Comparison of ENCODE assay signal across 1 cellular context in the genomic region with DNA sequence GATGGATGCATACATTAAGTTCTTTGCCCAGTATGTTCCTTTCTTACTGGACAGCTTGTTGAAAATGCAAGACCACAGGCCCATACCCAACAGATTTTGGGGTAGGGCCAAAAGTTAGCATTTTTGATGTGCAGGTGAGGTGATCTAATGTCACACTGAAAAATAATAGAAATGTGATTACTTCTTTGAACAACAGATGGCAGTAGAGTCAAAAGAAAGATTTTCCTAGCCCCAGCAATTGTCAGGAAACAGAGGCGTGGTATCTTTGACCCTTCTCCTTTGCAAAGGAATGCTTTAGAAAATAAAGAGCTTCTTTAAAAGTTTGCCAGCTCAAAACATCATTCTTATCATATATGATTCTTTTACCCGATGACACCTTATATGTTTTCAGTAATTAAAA.
TF ChIP-seq lines count a peak whose summit lies in the region.

No MANE protein-coding gene starts in this region.

TF ChIP-seq in HCT116, 20 proteins besides CTCF, POLR2A, EP300 and RAD21 (continued from another document):
- TF ChIP-seq, protein P1, sequence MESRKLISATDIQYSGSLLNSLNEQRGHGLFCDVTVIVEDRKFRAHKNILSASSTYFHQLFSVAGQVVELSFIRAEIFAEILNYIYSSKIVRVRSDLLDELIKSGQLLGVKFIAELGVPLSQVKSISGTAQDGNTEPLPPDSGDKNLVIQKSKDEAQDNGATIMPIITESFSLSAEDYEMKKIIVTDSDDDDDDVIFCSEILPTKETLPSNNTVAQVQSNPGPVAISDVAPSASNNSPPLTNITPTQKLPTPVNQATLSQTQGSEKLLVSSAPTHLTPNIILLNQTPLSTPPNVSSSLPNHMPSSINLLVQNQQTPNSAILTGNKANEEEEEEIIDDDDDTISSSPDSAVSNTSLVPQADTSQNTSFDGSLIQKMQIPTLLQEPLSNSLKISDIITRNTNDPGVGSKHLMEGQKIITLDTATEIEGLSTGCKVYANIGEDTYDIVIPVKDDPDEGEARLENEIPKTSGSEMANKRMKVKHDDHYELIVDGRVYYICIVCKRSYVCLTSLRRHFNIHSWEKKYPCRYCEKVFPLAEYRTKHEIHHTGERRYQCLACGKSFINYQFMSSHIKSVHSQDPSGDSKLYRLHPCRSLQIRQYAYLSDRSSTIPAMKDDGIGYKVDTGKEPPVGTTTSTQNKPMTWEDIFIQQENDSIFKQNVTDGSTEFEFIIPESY (IDR thresholded peaks at IDR 0.05; ENCODE audit: extremely low read depth, insufficient replicate concordance, low read length): no peak
- TF ChIP-seq JUND (IDR thresholded peaks at IDR 0.05) (no peak), EGR1 (IDR thresholded peaks at IDR 0.05; ENCODE audit: low read depth) (no peak), CEBPB (IDR thresholded peaks at IDR 0.05; ENCODE audit: low read depth) (no peak), SRF (IDR thresholded peaks at IDR 0.05; ENCODE audit: low read depth) (no peak), SIN3A (IDR thresholded peaks at IDR 0.05; ENCODE audit: low read depth) (no peak), FOSL1 (IDR thresholded peaks at IDR 0.05; ENCODE audit: low read depth) (no peak)
